9 cellular contexts compared by ENCODE assay signal in genomic region chr2:187541086-187542085, GRCh38. TPM values are rescaled to one million over a fixed set of nuclear protein-coding genes. Genes with fewer than 3 reads are reported as not detected.
DNase-seq lines count a peak whose midpoint lies in the region; ATAC-seq and TF ChIP-seq lines count a peak whose summit lies in the region.
"Had no signal": no experiment of that assay in that cellular context is flagged by ENCODE, and none has a peak within 500 bp of the region (broad histone marks: within the 10 kb centered on the region; RNA-seq: fewer than 3 reads in every experiment).

No MANE protein-coding gene starts in this region.

- POLR2A ChIA-PET in Caco-2 (lab: Charles Lee), result no interaction called here
- POLR2A ChIA-PET in SK-N-SH (lab: Yijun Ruan, JAX), result no interaction called here

- no peak for TF ChIP-seq RAD21 in SK-N-SH (IDR thresholded peaks at IDR 0.05; ENCODE audit: low read length)

- WGBS in SK-N-SH (ENCODE audit: low lambda C conversion rate), result 63% methylated on average over 7 of the region's 7 CpGs

- peak overlapping the region; percentile 30 for H3K27ac Mint-ChIP-seq in Caco-2 (ENCODE audit: unreplicated experiment)
- peak overlapping the region; percentile 0 for H3K27ac Mint-ChIP-seq in progenitor cell of endocrine pancreas
- H3K27ac Mint-ChIP-seq in stimulated activated memory B cell treated with anti-CD40 and anti-IgM and Interleukin-4, amounts not matched to agents 10 μg/mL and 1 μg/mL and 100 μg/mL, for 72 hours, result no peak overlapping the region

- TF ChIP-seq EP300 in SK-N-SH (IDR thresholded peaks at IDR 0.05; ENCODE audit: borderline replicate concordance in 1 of 2, low read depth in 1 of 2, low read length in 1 of 2), result no peak

- H3K27me3 ChIP-seq in Caco-2 (replicated peaks; ENCODE audit: control insufficient read depth, insufficient read depth, low read length), result no peaks in the 10 kb centered on the region
- no peaks in the 10 kb centered on the region for H3K27me3 ChIP-seq in SK-N-SH (ENCODE audit: insufficient read depth)
- H3K27me3 ChIP-seq in foreskin keratinocyte, result no peaks in the 10 kb centered on the region

- intact Hi-C loops in Caco-2 (cut with micrococcal nuclease; ENCODE audit: unreplicated experiment), result loop anchor here (1.0 kb wide), 1 partner anchor 36 kb away; no protein-coding TSS in a partner anchor

- H3K9me3 ChIP-seq in Caco-2 (no peaks in the 10 kb centered on the region), SK-N-SH (no peaks in the 10 kb centered on the region; the same call in 1 of the 2 replicates)

- H3K4me1 Mint-ChIP-seq in Caco-2 (ENCODE audit: low read depth, unreplicated experiment) (peaks cover 25% of the 10 kb centered on the region), progenitor cell of endocrine pancreas (ENCODE audit: low read depth) (peaks cover 35% of the 10 kb centered on the region)
- H3K4me1 Mint-ChIP-seq in stimulated activated memory B cell treated with anti-CD40 and anti-IgM and Interleukin-4, amounts not matched to agents 10 μg/mL and 1 μg/mL and 100 μg/mL, for 72 hours, result no peaks in the 10 kb centered on the region

- no peaks in the 10 kb centered on the region for H3K36me3 Mint-ChIP-seq in Caco-2 (ENCODE audit: insufficient read depth, unreplicated experiment)
- peaks cover 12% of the 10 kb centered on the region for H3K36me3 Mint-ChIP-seq in progenitor cell of endocrine pancreas (ENCODE audit: insufficient read depth)
- H3K36me3 Mint-ChIP-seq in stimulated activated memory B cell treated with anti-CD40 and anti-IgM and Interleukin-4, amounts not matched to agents 10 μg/mL and 1 μg/mL and 100 μg/mL, for 72 hours, result no peaks in the 10 kb centered on the region

- H3K36me3 ChIP-seq in Caco-2 (ENCODE audit: control insufficient read depth, insufficient read depth, low read length), result no peaks in the 10 kb centered on the region
- no peaks in the 10 kb centered on the region for H3K36me3 ChIP-seq in SK-N-SH (replicated peaks in 1 of 2; ENCODE audit: control insufficient read depth in 1 of 2, insufficient read depth in 2 of 2, low read length in 1 of 2)

- H3K4me3 Mint-ChIP-seq in Caco-2 (ENCODE audit: unreplicated experiment), result peak overlapping the region; percentile 56
- H3K4me3 Mint-ChIP-seq in progenitor cell of endocrine pancreas (ENCODE audit: low read depth), result no peak overlapping the region
- H3K4me3 Mint-ChIP-seq in stimulated activated memory B cell treated with anti-CD40 and anti-IgM and Interleukin-4, amounts not matched to agents 10 μg/mL and 1 μg/mL and 100 μg/mL, for 72 hours, result no peak overlapping the region

- H2AFZ ChIP-seq in SK-N-SH (ENCODE audit: low read depth), result peak overlapping the region; percentile 12; the same call in 1 of the 2 replicates

- TF ChIP-seq CTCF in Caco-2 (IDR thresholded peaks at IDR 0.05; ENCODE audit: insufficient read depth in 1 of 2, low read depth in 1 of 2, low read length in 1 of 2, severe bottlenecking in 1 of 2, unreplicated experiment in 1 of 2) (no peak), SK-N-SH (IDR thresholded peaks at IDR 0.05) (no peak), foreskin keratinocyte (conservative IDR thresholded peaks at IDR 0.05) (no peak), progenitor cell of endocrine pancreas (IDR thresholded peaks at IDR 0.05; ENCODE audit: unreplicated experiment) (no peak), GM10266 (IDR thresholded peaks at IDR 0.05; ENCODE audit: control insufficient read depth, insufficient read depth, low read depth, missing control alignments) (no peak)

- H3K9me3 Mint-ChIP-seq in Caco-2 (ENCODE audit: unreplicated experiment) (no peaks in the 10 kb centered on the region), progenitor cell of endocrine pancreas (ENCODE audit: low read depth) (peaks cover 12% of the 10 kb centered on the region)
- peaks cover 4% of the 10 kb centered on the region for H3K9me3 Mint-ChIP-seq in stimulated activated memory B cell treated with anti-CD40 and anti-IgM and Interleukin-4, amounts not matched to agents 10 μg/mL and 1 μg/mL and 100 μg/mL, for 72 hours

- H3K79me2 ChIP-seq in SK-N-SH (ENCODE audit: insufficient read depth), result no peaks in the 10 kb centered on the region

- CTCF ChIA-PET in Caco-2 (lab: Charles Lee) (no interaction called here), SK-N-SH (lab: Yijun Ruan, JAX) (interaction anchor here (1.0 to 1.7 kb wide), 3 partner anchors 40 to 41 kb away, joined by 3 to 5 read pairs (median 4); no protein-coding TSS in a partner anchor)

- ATAC-seq in foreskin keratinocyte (peak; percentile 29), HG02571 (IDR thresholded peaks at IDR 0.05; ENCODE audit: unreplicated experiment) (no peak)
- no peak for ATAC-seq in stimulated activated memory B cell treated with anti-CD40 and anti-IgM and Interleukin-4, amounts not matched to agents 10 μg/mL and 1 μg/mL and 100 μg/mL, for 72 hours

- peaks cover 22% of the 10 kb centered on the region for H3K4me1 ChIP-seq in Caco-2
- peaks cover 0 to 23% of the 10 kb centered on the region in 2 experiments; a peak in 2 of 4 replicates for H3K4me1 ChIP-seq in SK-N-SH (ENCODE audit: control insufficient read depth in 1 of 2, insufficient read depth in 2 of 2, low read depth in 1 of 2, low read length in 1 of 2)
- peaks cover 12% of the 10 kb centered on the region for H3K4me1 ChIP-seq in foreskin keratinocyte

- H3K27me3 Mint-ChIP-seq in Caco-2 (ENCODE audit: insufficient read depth, unreplicated experiment) (no peaks in the 10 kb centered on the region), progenitor cell of endocrine pancreas (no peaks in the 10 kb centered on the region)
- no peaks in the 10 kb centered on the region for H3K27me3 Mint-ChIP-seq in stimulated activated memory B cell treated with anti-CD40 and anti-IgM and Interleukin-4, amounts not matched to agents 10 μg/mL and 1 μg/mL and 100 μg/mL, for 72 hours

- H3K9me2 ChIP-seq in SK-N-SH, result no peaks in the 10 kb centered on the region

- H3F3A ChIP-seq in SK-N-SH (replicated peaks; ENCODE audit: insufficient read depth), result peaks cover 10% of the 10 kb centered on the region

- 0 out of 2 replicates have a peak overlapping the region, but pooled peaks have one; percentile 12 for H3K4me2 ChIP-seq in SK-N-SH

- no peaks in the 10 kb centered on the region for H4K20me1 ChIP-seq in SK-N-SH (ENCODE audit: insufficient read depth)

- BruUV-seq in Caco-2 (replicated peaks; lab: Mats Ljungman, UMichigan), result no TSS peak

- no peak overlapping the region; the same call in 1 of the 2 replicates for H3K4me3 ChIP-seq in Caco-2 (ENCODE audit: low read depth, low read length)
- no peak overlapping the region for H3K4me3 ChIP-seq in SK-N-SH (ENCODE audit: low read depth in 2 of 2, low read length in 1 of 2)

- DNase-seq in Caco-2 (no peak), SK-N-SH (no peak), foreskin keratinocyte (no peak), progenitor cell of endocrine pancreas (ENCODE audit: low spot score, unreplicated experiment) (no peak), medulla oblongata (ENCODE audit: extremely low spot score) (no peak), GM10266 (ENCODE audit: extremely low spot score) (no peak)
- DNase-seq: cortex of kidney had no signal

- H3K27ac ChIP-seq in SK-N-SH (ENCODE audit: low read depth in 2 of 2, low read length in 1 of 2) (peak overlapping the region in 1 of 2 experiments; percentile 81; a peak in 2 of 4 replicates), foreskin keratinocyte (no peak overlapping the region)

- H3K9ac ChIP-seq in SK-N-SH, result peak overlapping the region; percentile 25

TF ChIP-seq in SK-N-SH, 30 proteins besides CTCF, POLR2A, EP300 and RAD21 (continues in another document):
- TF ChIP-seq JUND (IDR thresholded peaks at IDR 0.05) (peak; percentile 29; the same call in 1 of the 2 replicates), MAX (IDR thresholded peaks at IDR 0.05; ENCODE audit: low read depth) (no peak), MEF2A (IDR thresholded peaks at IDR 0.05; ENCODE audit: borderline replicate concordance, low read depth) (no peak), ELF1 (IDR thresholded peaks at IDR 0.05) (no peak), EZH2phosphoT487 (IDR thresholded peaks at IDR 0.05; ENCODE audit: borderline replicate concordance, low read depth) (no peak), USF2 (IDR thresholded peaks at IDR 0.05; ENCODE audit: borderline replicate concordance, low read depth, low read length) (no peak), RXRA (IDR thresholded peaks at IDR 0.05; ENCODE audit: borderline replicate concordance, low read depth) (peak; percentile 48; the same call in 1 of the 2 replicates), GABPA (IDR thresholded peaks at IDR 0.05; ENCODE audit: low read depth) (no peak), ZBTB33 (IDR thresholded peaks at IDR 0.05; ENCODE audit: borderline replicate concordance, low read depth) (no peak), SMC3 (IDR thresholded peaks at IDR 0.05; ENCODE audit: low read depth, low read length) (no peak)

RNA-seq across cellular contexts. Expression of gene TFPI, which starts 12.8 kb away (rescaled TPM):
- total RNA-seq in Caco-2 (2022) (31.0 and 40.2 TPM in 2 replicates), foreskin keratinocyte (0.42 and 0.54 TPM in 2 replicates), progenitor cell of endocrine pancreas (17.5 and 23.5 TPM in 2 replicates)
- polyA plus RNA-seq in SK-N-SH (2012; rRNA removed) (2.1 and 2.3 TPM in 2 replicates), foreskin keratinocyte (0.14 and 0.16 TPM in 2 replicates)
- 3.5 and 4.0 TPM in 2 replicates for polyA plus RNA-seq in SK-N-SH (2012; cell fraction: cytosol; rRNA removed)
- polyA plus RNA-seq in SK-N-SH (2012; cell fraction: nucleus; rRNA removed), result 0.62 and 1.8 TPM in 2 replicates

Comparison
In these comparisons a context has a peak if more than half of its experiments do, and no peak if none do; other contexts are left out.
1. RNA of gene TFPI, which starts 12.8 kb away (total RNA-seq): 31.0 to 40.2 TPM in Caco-2 and 17.5 to 23.5 TPM in progenitor cell of endocrine pancreas; 0.42 to 0.54 TPM in foreskin keratinocyte; every median in the first group is over 10 times any median in the second.